ENCODE assay signal across 10 cellular contexts in the genomic region with DNA sequence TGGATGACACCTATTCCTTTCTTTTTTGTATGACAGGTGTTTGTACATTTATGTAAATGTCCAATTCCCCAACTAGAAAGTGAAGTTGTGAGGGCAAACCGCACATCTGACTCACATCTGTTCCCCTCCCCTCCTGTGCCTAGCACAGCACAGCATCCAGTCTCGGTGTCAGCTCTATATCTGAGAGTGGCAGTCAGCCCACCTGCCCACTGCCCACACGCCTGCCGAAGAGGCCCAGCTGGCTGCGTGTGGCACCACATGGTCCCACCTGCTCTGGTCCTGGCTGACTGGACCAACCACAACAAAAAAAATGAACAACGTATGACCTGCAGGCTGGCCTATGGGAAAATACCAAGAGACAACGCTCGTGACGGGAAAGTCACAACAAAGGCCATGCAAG.
DNase-seq lines count a peak whose midpoint lies in the region; ATAC-seq, FAIRE-seq and TF ChIP-seq lines count a peak whose summit lies in the region.
"Had no signal": no experiment of that assay in that cellular context is flagged by ENCODE, and none has a peak within 500 bp of the region (broad histone marks: within the 10 kb centered on the region; RNA-seq: fewer than 3 reads in every experiment).

No MANE protein-coding gene starts in this region.

- ATAC-seq in GM19463 (IDR thresholded peaks at IDR 0.05; ENCODE audit: unreplicated experiment), result peak; percentile 90
- peak; percentile 74 for ATAC-seq in HG03175 (IDR thresholded peaks at IDR 0.05; ENCODE audit: unreplicated experiment)

- H3K27ac ChIP-seq in layer of hippocampus (ENCODE audit: low read depth, low read length) (peak overlapping the region; percentile 65), kidney (ENCODE audit: low read depth in 2 of 2, low read length in 2 of 2) (no peak overlapping the region)

- no peaks in the 10 kb centered on the region for H3K27me3 ChIP-seq in layer of hippocampus (ENCODE audit: control insufficient read depth, insufficient read depth, low read length)

- peaks cover 7 to 29% of the 10 kb centered on the region in 2 donors for H3K4me1 ChIP-seq in kidney (ENCODE audit: control insufficient read depth in 1 of 2, insufficient read depth in 1 of 2, low read depth in 1 of 2, low read length in 2 of 2)

- FAIRE-seq in GM12892 (lab: Jason Lieb, UNC) (peak; percentile 66), kidney (lab: Jason Lieb, UNC) (no peak)
- FAIRE-seq: endothelial cell of umbilical vein had no signal

- no peak for TF ChIP-seq POLR2A in GM12892 (IDR thresholded peaks at IDR 0.05; ENCODE audit: low read depth, low read length)

- DNase-seq in GM12892 (ENCODE audit: insufficient read length) (no peak), kidney (no peak), glomerular visceral epithelial cell (ENCODE audit: extremely low spot score) (no peak), SIG-M5 treated with dmso at 0.1 percent for 504 hours (lab: John Stamatoyannopoulos, UW; ENCODE audit: unreplicated experiment) (no peak), COLO829 (ENCODE audit: low spot score) (no peak)
- DNase-seq: SK-N-SH had no signal

- TF ChIP-seq CTCF in kidney (IDR thresholded peaks at IDR 0.05; ENCODE audit: borderline replicate concordance, extremely low read depth, insufficient read depth), result no peak

- H3K9ac ChIP-seq in kidney (ENCODE audit: low read length in 2 of 2), result no peak overlapping the region
- H3K9ac ChIP-seq: SK-N-SH had no signal

- no peak overlapping the region for H3K4me3 ChIP-seq in kidney (ENCODE audit: low read length in 2 of 2)

- H3K36me3 ChIP-seq in kidney (ENCODE audit: control insufficient read depth in 1 of 2, insufficient read depth in 2 of 2, low read length in 2 of 2), result no peaks in the 10 kb centered on the region

- H3K9me3 ChIP-seq in kidney (ENCODE audit: control insufficient read depth in 1 of 2, low read length in 2 of 2), result no peaks in the 10 kb centered on the region
- H3K9me3 ChIP-seq: SK-N-SH had no signal

- intact Hi-C loops in kidney (cut with DNase I), result no loop called here
